1 cellular context compared by ENCODE assay signal in the genomic region with DNA sequence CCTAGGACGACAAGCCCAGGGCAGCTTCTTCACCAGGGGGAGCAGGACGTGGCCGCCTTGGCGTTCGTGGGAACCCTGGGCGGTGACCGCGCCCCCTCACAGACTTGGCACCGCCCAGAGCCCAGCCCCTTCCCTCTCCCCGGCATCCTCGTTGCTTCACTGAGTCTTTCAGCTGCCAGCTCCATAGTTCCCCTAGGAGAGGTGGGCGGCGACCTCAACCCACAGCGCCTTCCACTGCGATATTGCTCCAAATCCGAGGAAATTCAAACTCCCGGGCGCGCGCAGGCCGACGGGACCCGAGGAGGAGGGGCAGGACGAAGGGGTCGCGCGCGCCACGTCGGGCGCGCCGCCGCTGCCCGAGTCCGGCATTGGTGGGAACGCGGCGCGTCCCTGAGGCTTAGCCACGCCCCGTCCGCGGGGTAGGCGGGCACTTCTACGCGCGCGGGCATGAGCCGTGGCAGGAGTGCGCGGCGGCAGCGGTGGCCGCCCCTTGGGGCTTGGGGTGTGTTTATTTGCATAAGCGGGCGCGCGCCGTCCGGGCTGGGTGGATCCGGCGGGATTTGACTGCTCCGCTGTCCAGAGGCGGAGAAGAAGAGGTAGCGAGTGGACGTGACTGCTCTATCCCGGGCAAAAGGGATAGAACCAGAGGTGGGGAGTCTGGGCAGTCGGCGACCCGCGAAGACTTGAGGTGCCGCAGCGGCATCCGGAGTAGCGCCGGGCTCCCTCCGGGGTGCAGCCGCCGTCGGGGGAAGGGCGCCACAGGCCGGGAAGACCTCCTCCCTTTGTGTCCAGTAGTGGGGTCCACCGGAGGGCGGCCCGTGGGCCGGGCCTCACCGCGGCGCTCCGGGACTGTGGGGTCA.
TF ChIP-seq lines count a peak whose summit lies in the region.

A gene with protein sequence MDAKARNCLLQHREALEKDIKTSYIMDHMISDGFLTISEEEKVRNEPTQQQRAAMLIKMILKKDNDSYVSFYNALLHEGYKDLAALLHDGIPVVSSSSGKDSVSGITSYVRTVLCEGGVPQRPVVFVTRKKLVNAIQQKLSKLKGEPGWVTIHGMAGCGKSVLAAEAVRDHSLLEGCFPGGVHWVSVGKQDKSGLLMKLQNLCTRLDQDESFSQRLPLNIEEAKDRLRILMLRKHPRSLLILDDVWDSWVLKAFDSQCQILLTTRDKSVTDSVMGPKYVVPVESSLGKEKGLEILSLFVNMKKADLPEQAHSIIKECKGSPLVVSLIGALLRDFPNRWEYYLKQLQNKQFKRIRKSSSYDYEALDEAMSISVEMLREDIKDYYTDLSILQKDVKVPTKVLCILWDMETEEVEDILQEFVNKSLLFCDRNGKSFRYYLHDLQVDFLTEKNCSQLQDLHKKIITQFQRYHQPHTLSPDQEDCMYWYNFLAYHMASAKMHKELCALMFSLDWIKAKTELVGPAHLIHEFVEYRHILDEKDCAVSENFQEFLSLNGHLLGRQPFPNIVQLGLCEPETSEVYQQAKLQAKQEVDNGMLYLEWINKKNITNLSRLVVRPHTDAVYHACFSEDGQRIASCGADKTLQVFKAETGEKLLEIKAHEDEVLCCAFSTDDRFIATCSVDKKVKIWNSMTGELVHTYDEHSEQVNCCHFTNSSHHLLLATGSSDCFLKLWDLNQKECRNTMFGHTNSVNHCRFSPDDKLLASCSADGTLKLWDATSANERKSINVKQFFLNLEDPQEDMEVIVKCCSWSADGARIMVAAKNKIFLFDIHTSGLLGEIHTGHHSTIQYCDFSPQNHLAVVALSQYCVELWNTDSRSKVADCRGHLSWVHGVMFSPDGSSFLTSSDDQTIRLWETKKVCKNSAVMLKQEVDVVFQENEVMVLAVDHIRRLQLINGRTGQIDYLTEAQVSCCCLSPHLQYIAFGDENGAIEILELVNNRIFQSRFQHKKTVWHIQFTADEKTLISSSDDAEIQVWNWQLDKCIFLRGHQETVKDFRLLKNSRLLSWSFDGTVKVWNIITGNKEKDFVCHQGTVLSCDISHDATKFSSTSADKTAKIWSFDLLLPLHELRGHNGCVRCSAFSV (N-terminal part only) (plus strand): TSS at position 579 of the 860 bp plus-strand sequence. CDS start 3,070 bp downstream, outside the sequence.
A gene with protein sequence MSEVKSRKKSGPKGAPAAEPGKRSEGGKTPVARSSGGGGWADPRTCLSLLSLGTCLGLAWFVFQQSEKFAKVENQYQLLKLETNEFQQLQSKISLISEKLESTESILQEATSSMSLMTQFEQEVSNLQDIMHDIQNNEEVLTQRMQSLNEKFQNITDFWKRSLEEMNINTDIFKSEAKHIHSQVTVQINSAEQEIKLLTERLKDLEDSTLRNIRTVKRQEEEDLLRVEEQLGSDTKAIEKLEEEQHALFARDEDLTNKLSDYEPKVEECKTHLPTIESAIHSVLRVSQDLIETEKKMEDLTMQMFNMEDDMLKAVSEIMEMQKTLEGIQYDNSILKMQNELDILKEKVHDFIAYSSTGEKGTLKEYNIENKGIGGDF (minus strand): TSS at position 77 of the 860 bp plus-strand sequence. CDS start 87 bp downstream, outside the sequence.

TF ChIP-seq in HepG2, 621 proteins besides CTCF, POLR2A, EP300 and RAD21 (continued from another document):
- TF ChIP-seq, protein P1, sequence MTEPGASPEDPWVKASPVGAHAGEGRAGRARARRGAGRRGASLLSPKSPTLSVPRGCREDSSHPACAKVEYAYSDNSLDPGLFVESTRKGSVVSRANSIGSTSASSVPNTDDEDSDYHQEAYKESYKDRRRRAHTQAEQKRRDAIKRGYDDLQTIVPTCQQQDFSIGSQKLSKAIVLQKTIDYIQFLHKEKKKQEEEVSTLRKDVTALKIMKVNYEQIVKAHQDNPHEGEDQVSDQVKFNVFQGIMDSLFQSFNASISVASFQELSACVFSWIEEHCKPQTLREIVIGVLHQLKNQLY (CRISPR knock-in tag; IDR thresholded peaks at IDR 0.05), result 0 out of 2 replicates have a peak, but pooled peaks have one; percentile 5
- TF ChIP-seq ZNF230 (CRISPR knock-in tag; IDR thresholded peaks at IDR 0.05) (0 out of 2 replicates have a peak, but pooled peaks have one; percentile 23), ZNF564 (CRISPR knock-in tag; IDR thresholded peaks at IDR 0.05) (peak; percentile 73), AGO2 (optimal IDR thresholded peaks at IDR 0.05; ENCODE audit: low read depth, low read length) (peak; percentile 41), KMT2A (CRISPR knock-in tag; IDR thresholded peaks at IDR 0.05) (peak; percentile 8; the same call in 1 of the 2 replicates)
TF ChIP-seq in HepG2: peak in this region for 175.
